Comparison of ENCODE assay signal across 29 cellular contexts in the genomic region with DNA sequence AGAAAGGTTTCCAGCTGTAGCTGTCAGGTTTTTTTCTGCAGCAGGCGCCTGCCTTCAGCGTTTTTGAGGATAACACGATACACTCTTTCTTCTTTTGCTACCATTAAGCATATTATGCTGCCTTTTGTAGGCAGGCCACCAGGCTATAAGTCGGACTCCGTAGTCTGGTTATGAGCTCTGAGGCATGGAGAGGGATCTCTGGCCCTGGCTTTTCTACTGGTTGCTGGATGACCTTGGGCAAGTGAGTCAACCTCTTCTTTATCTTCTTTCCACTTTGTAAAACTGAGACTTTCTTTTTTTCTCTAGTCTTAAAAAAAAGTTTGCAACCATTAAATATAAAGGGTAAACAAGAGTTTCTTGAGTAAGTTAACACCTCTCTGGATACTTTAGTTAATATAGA.
DNase-seq lines count a peak whose midpoint lies in the region; ATAC-seq and TF ChIP-seq lines count a peak whose summit lies in the region.
"Had no signal": no experiment of that assay in that cellular context is flagged by ENCODE, and none has a peak within 500 bp of the region (broad histone marks: within the 10 kb centered on the region; RNA-seq: fewer than 3 reads in every experiment).

No MANE protein-coding gene starts in this region.

- H3K9me3 ChIP-seq in adrenal gland (replicated peaks in 1 of 3) (no peaks in the 10 kb centered on the region), hepatocyte (ENCODE audit: low read depth) (no peaks in the 10 kb centered on the region)
- H3K9me3 ChIP-seq: A549; BE2C; BLaER1; BLaER1 treated with 17β-estradiol and CSF1 and Interleukin-3, amounts not matched to agents 10 nM and 100 nM; Caco-2 had no signal

- H3K36me3 ChIP-seq in adrenal gland (replicated peaks in 1 of 2): no peaks in the 10 kb centered on the region
- H3K36me3 ChIP-seq in hepatocyte (replicated peaks; ENCODE audit: insufficient read depth, low read depth): no peaks in the 10 kb centered on the region
- H3K36me3 ChIP-seq: BE2C; BLaER1; BLaER1 treated with 17β-estradiol and CSF1 and Interleukin-3, amounts not matched to agents 10 nM and 100 nM had no signal

- TF ChIP-seq POLR2A in adrenal gland (IDR thresholded peaks at IDR 0.05): no peak

- H2AFZ ChIP-seq in hepatocyte: no peak overlapping the region

- no peaks in the 10 kb centered on the region for H3K27me3 ChIP-seq in adrenal gland
- no peaks in the 10 kb centered on the region for H3K27me3 ChIP-seq in hepatocyte
- H3K27me3 ChIP-seq: BE2C; BLaER1; BLaER1 treated with 17β-estradiol and CSF1 and Interleukin-3, amounts not matched to agents 10 nM and 100 nM had no signal

- no peak for TF ChIP-seq CTCF in adrenal gland (IDR thresholded peaks at IDR 0.05)
- TF ChIP-seq CTCF in hepatocyte (IDR thresholded peaks at IDR 0.05; ENCODE audit: poor library complexity): no peak

- ATAC-seq in HG02623 (IDR thresholded peaks at IDR 0.05; ENCODE audit: unreplicated experiment): no peak
- ATAC-seq: A549; CD8-positive, alpha-beta T cell had no signal

- DNase-seq in adrenal gland (peak; percentile 26 to 59 (median 54)), amniotic epithelial cell (ENCODE audit: low read depth) (peak; percentile 25), hepatocyte (ENCODE audit: low spot score) (no peak), superior temporal gyrus (ENCODE audit: extremely low spot score) (no peak), AG08395 (ENCODE audit: low spot score) (no peak)
- DNase-seq: 8988T; ACHN; AML-193; BE2C; C1 segment of cervical spinal cord; Caco-2; Calu3; CD4-positive, alpha-beta memory T cell; CD4-positive, alpha-beta T cell; CD4-positive, CD25-positive, alpha-beta regulatory T cell; CD8-positive, alpha-beta memory T cell; CD8-positive, alpha-beta T cell; COR-L47; DMS153; DMS53; DMS79; DMS79 treated with DMSO at 0.1 percent for 48 hours; DND-41; EL had no signal

- no peaks in the 10 kb centered on the region for H4K20me1 ChIP-seq in hepatocyte (ENCODE audit: insufficient read depth, poor library complexity, severe bottlenecking)
- H4K20me1 ChIP-seq: BLaER1; BLaER1 treated with 17β-estradiol and CSF1 and Interleukin-3, amounts not matched to agents 10 nM and 100 nM had no signal

- no peaks in the 10 kb centered on the region for H3K9me2 ChIP-seq in hepatocyte (replicated peaks; ENCODE audit: insufficient read depth)

- WGBS in adrenal gland, 4 donors: 69 to 77% (median 72%) methylated on average over 5 of the region's 5 CpGs
- WGBS in hepatocyte (ENCODE audit: low lambda C conversion rate, missing lambda C conversion rate): 91% methylated on average over 5 of the region's 5 CpGs

- no peaks in the 10 kb centered on the region for H3K79me2 ChIP-seq in hepatocyte

- H3K4me1 ChIP-seq in adrenal gland (replicated peaks in 1 of 2) (peaks cover 0 to 5% of the 10 kb centered on the region in 2 donors), hepatocyte (ENCODE audit: insufficient read depth) (no peaks in the 10 kb centered on the region)
- H3K4me1 ChIP-seq: A549; BE2C; BLaER1; BLaER1 treated with 17β-estradiol and CSF1 and Interleukin-3, amounts not matched to agents 10 nM and 100 nM; Caco-2 had no signal

- no peak overlapping the region for H3K27ac ChIP-seq in adrenal gland
- peak overlapping the region; percentile 45 for H3K27ac ChIP-seq in hepatocyte
- H3K27ac ChIP-seq: A549; BLaER1; BLaER1 treated with 17β-estradiol and CSF1 and Interleukin-3, amounts not matched to agents 10 nM and 100 nM; C4-2B had no signal

- H3K4me3 ChIP-seq in adrenal gland (no peak overlapping the region), hepatocyte (no peak overlapping the region)
- H3K4me3 ChIP-seq: A549; BLaER1; BLaER1 treated with 17β-estradiol and CSF1 and Interleukin-3, amounts not matched to agents 10 nM and 100 nM had no signal

- intact Hi-C loops in adrenal gland (cut with DNase I): no loop called here

- H3K4me2 ChIP-seq in hepatocyte: no peak overlapping the region
- H3K4me2 ChIP-seq: A549; BLaER1; BLaER1 treated with 17β-estradiol and CSF1 and Interleukin-3, amounts not matched to agents 10 nM and 100 nM had no signal

Comparison
In these comparisons a context has a peak if more than half of its experiments do, and no peak if none do; other contexts are left out.
1. DNase-seq: peak in adrenal gland (7 of 7) and amniotic epithelial cell (single experiment); none in hepatocyte (single experiment), superior temporal gyrus (single experiment) and AG08395 (single experiment).